ENCODE assay signal across 7 cellular contexts in the genomic region with DNA sequence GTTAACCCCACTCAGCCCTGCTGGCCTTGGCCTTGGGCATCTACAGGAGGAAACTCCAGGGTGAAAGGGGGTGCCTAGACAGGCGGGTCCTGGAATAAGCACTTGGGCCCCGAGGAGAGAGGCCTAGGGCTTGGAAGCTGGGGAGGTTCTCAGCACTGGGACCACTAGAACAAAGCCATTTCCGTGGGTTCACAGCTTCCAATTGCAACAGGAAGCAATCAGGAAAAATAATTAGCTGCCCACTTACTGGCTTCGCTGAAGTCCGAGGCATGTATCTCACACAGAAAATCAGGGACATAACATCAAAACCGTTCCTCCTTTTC.
DNase-seq lines count a peak whose midpoint lies in the region; TF ChIP-seq lines count a peak whose summit lies in the region.

No MANE protein-coding gene starts in this region.

- H3K27ac ChIP-seq in SJCRH30: peak overlapping the region; percentile 83

- TF ChIP-seq CTCF in GM13976 (IDR thresholded peaks at IDR 0.05; ENCODE audit: borderline replicate concordance, control extremely low read depth, extremely low read depth, insufficient read depth, missing control alignments) (no peak), fibroblast of the aortic adventitia (IDR thresholded peaks at IDR 0.05; ENCODE audit: insufficient read depth, low read length) (no peak)

- peak overlapping the region; percentile 76 for H3K4me3 ChIP-seq in SJCRH30
- H3K4me3 ChIP-seq in fibroblast of the aortic adventitia (ENCODE audit: low read depth, low read length): peak overlapping the region; percentile 37
- peak overlapping the region; percentile 82 for H3K4me3 ChIP-seq in skeletal muscle satellite cell (ENCODE audit: low read length)

- H3K36me3 ChIP-seq in SJCRH30: no peaks in the 10 kb centered on the region
- no peaks in the 10 kb centered on the region for H3K36me3 ChIP-seq in skeletal muscle satellite cell (ENCODE audit: insufficient read depth, low read length)

- H3K9me3 ChIP-seq in SJCRH30 (replicated peaks) (no peaks in the 10 kb centered on the region), skeletal muscle satellite cell (replicated peaks; ENCODE audit: low read length) (no peaks in the 10 kb centered on the region)

- H3K4me2 ChIP-seq in skeletal muscle satellite cell (ENCODE audit: low read length): peak overlapping the region; percentile 87

- H3K27me3 ChIP-seq in SJCRH30 (no peaks in the 10 kb centered on the region), skeletal muscle satellite cell (ENCODE audit: control insufficient read depth, insufficient read depth, low read length) (no peaks in the 10 kb centered on the region)

- H3K4me1 ChIP-seq in SJCRH30: peaks cover 33% of the 10 kb centered on the region
- H3K4me1 ChIP-seq in skeletal muscle satellite cell (ENCODE audit: control insufficient read depth, insufficient read depth, low read length): peaks cover 54% of the 10 kb centered on the region

- in situ Hi-C loops in GM13976 (cut with MboI; ENCODE audit: low sequenced_read_pairs, unreplicated experiment): no loop called here

- peak overlapping the region; percentile 84 for H3K9ac ChIP-seq in skeletal muscle satellite cell (ENCODE audit: low read depth, low read length)

- DNase-seq in GM13976 (ENCODE audit: low spot score) (peak; percentile 7), SJCRH30 (no peak), fibroblast of the aortic adventitia (ENCODE audit: low read depth) (no peak), NCI-H226 (no peak), NOMO-1 treated with dmso at 0.1 percent for 144 hours (lab: John Stamatoyannopoulos, UW; ENCODE audit: unreplicated experiment) (no peak), cortex of kidney (lab: John Stamatoyannopoulos, UW) (no peak)
